ENCODE assay signal across 22 cellular contexts in genomic region chr6:169839493-169839892, GRCh38.
"Had no signal": no experiment of that assay in that cellular context is flagged by ENCODE, and none has a peak within 500 bp of the region (broad histone marks: within the 10 kb centered on the region; RNA-seq: fewer than 3 reads in every experiment).

No MANE protein-coding gene starts in this region.

- H3K27ac ChIP-seq: adrenal gland, breast epithelium, esophagus squamous epithelium, heart right ventricle, pancreas, sigmoid colon, tibial artery, VCaP had no signal

- ATAC-seq: activated naive CD4-positive, alpha-beta T cell treated with anti-CD3 and anti-CD28 coated beads, Interleukin-2, amount 50 U/mL, for 72 hours; naive thymus-derived CD8-positive, alpha-beta T cell; pancreas had no signal

- FAIRE-seq: astrocyte, endothelial cell of umbilical vein, pancreas had no signal

- H3K36me3 ChIP-seq: adrenal gland, breast epithelium, esophagus squamous epithelium, heart right ventricle, pancreas, sigmoid colon, tibial artery had no signal

- H3K36me3 Mint-ChIP-seq: activated naive CD4-positive, alpha-beta T cell treated with anti-CD3 and anti-CD28 coated beads, Interleukin-2, amount 50 U/mL, for 72 hours; naive thymus-derived CD8-positive, alpha-beta T cell had no signal

- H3K4me3 Mint-ChIP-seq: naive thymus-derived CD8-positive, alpha-beta T cell had no signal

- H3K27ac Mint-ChIP-seq: naive thymus-derived CD8-positive, alpha-beta T cell had no signal

- H3K9me3 ChIP-seq: adrenal gland, breast epithelium, esophagus squamous epithelium, heart right ventricle, pancreas, sigmoid colon, tibial artery had no signal

- H3K4me3 ChIP-seq: adrenal gland, breast epithelium, esophagus squamous epithelium, heart right ventricle, pancreas, sigmoid colon, tibial artery had no signal

- H3K9me3 Mint-ChIP-seq: activated naive CD4-positive, alpha-beta T cell treated with anti-CD3 and anti-CD28 coated beads, Interleukin-2, amount 50 U/mL, for 72 hours; naive thymus-derived CD8-positive, alpha-beta T cell had no signal

- H3K4me1 ChIP-seq: adrenal gland, breast epithelium, esophagus squamous epithelium, pancreas, sigmoid colon, tibial artery had no signal

- DNase-seq: activated CD4-positive, alpha-beta T cell treated with anti-CD3 and anti-CD28 coated beads for 1 hour; activated gamma-delta T cell treated with Interleukin-2 at 50 U/mL for 16 hours; cerebellar nuclear complex; effector CD4-positive, alpha-beta T cell; esophagus squamous epithelium; heart right ventricle; kidney glomerular epithelial cell; mesendoderm; naive thymus-derived CD8-positive, alpha-beta T cell; stimulated activated CD4-positive, alpha-beta T cell treated with anti-CD3 and anti-CD28 coated beads, Interleukin-4, amount 100 ng/mL, for 24 hours; stimulated activated naive CD4-positive, alpha-beta T cell treated with Interleukin-2 at 50 U/mL for 16 hours; substantia nigra; T-helper 2 cell had no signal

- H3K27me3 ChIP-seq: adrenal gland, pancreas had no signal
